8 cellular contexts compared by ENCODE assay signal in genomic region chr2:191866675-191867506, GRCh38. TPM values are rescaled to one million over a fixed set of nuclear protein-coding genes. Genes with fewer than 3 reads are reported as not detected.
A peak's percentile ranks its signal among the peaks of the same experiment; 100 is the strongest.
DNase-seq lines count a peak whose midpoint lies in the region; ATAC-seq and TF ChIP-seq lines count a peak whose summit lies in the region.

No MANE protein-coding gene starts in this region.

- no peaks in the 10 kb centered on the region for H3K36me3 ChIP-seq in left ventricle myocardium inferior

- POLR2A ChIA-PET in WTC11 (lab: Charles Lee): no interaction called here

- H3K4me3 Mint-ChIP-seq in WTC11: no peak overlapping the region

- peak; percentile 89 for DNase-seq in GM04503 (ENCODE audit: low read depth)
- DNase-seq in WTC11 (ENCODE audit: low spot score): no peak
- no peak for DNase-seq in left ventricle myocardium inferior
- peak; percentile 85 for DNase-seq in skeletal muscle cell (ENCODE audit: low read depth)
- DNase-seq in GM19238 (ENCODE audit: insufficient read length, low spot score): no peak
- no peak for DNase-seq in retina
- DNase-seq in stimulated activated CD4-positive, alpha-beta T cell treated with anti-CD3 and anti-CD28 coated beads, Interleukin-2, amount 100 ng/mL, for 48 hours: no peak

- H3K36me3 Mint-ChIP-seq in WTC11: no peaks in the 10 kb centered on the region

- no peak for TF ChIP-seq CTCF in WTC11 (IDR thresholded peaks at IDR 0.05)
- no peak for TF ChIP-seq CTCF in left ventricle myocardium inferior (IDR thresholded peaks at IDR 0.05; ENCODE audit: borderline replicate concordance)

- peak overlapping the region; percentile 47; the same call in 1 of the 2 replicates for H3K27ac Mint-ChIP-seq in WTC11

- ATAC-seq in WTC11: no peak
- no peak for ATAC-seq in HG03432 (IDR thresholded peaks at IDR 0.05; ENCODE audit: unreplicated experiment)

- H3K27me3 Mint-ChIP-seq in WTC11 (ENCODE audit: low read depth): peaks cover 3% of the 10 kb centered on the region; the same call in 1 of the 2 replicates

- intact Hi-C loops in left ventricle myocardium inferior (cut with micrococcal nuclease): no loop called here

- H3K27me3 ChIP-seq in left ventricle myocardium inferior (ENCODE audit: low read depth): no peaks in the 10 kb centered on the region

- no peaks in the 10 kb centered on the region for H3K9me3 ChIP-seq in left ventricle myocardium inferior (replicated peaks)

- H3K4me3 ChIP-seq in left ventricle myocardium inferior (peak overlapping the region; percentile 29), skeletal muscle cell (ENCODE audit: low read depth, low read length) (no peak overlapping the region)

- peak overlapping the region; percentile 91 for H3K27ac ChIP-seq in left ventricle myocardium inferior (replicated peaks)

- H3K4me1 ChIP-seq in left ventricle myocardium inferior: peaks cover 80% of the 10 kb centered on the region

- CTCF ChIA-PET in WTC11 (lab: Charles Lee): interaction anchor here (0.6 to 1.7 kb wide), 7 partner anchors 20 to 329 kb away, joined by 3 to 16 read pairs (median 4); partner anchors contain the start of gene CAVIN2

- H3K9me3 Mint-ChIP-seq in WTC11: no peaks in the 10 kb centered on the region

- H3K4me1 Mint-ChIP-seq in WTC11: peaks cover 31% of the 10 kb centered on the region

TF ChIP-seq in WTC11, 78 proteins besides CTCF, POLR2A, EP300 and RAD21:
- TF ChIP-seq RORB (CRISPR knock-in tag; IDR thresholded peaks at IDR 0.05): no peak
- TF ChIP-seq ZBTB21 (CRISPR knock-in tag; IDR thresholded peaks at IDR 0.05; ENCODE audit: borderline replicate concordance): no peak
- peak; percentile 79 for TF ChIP-seq GABPB1 (CRISPR knock-in tag; IDR thresholded peaks at IDR 0.05)
- TF ChIP-seq STAT6 (CRISPR knock-in tag; conservative IDR thresholded peaks at IDR 0.05; ENCODE audit: low read depth): no peak
- no peak for TF ChIP-seq ZBTB43 (CRISPR knock-in tag; IDR thresholded peaks at IDR 0.05)

RNA-seq across cellular contexts. Expression of gene CAVIN2, which starts 20.0 kb away (rescaled TPM):
- 0.14 to 0.28 TPM (median 0.27 TPM) in 3 replicates for total RNA-seq in WTC11 (2021)
- total RNA-seq in left ventricle myocardium inferior: 93.9 TPM

Comparison
In these comparisons a context has a peak if more than half of its experiments do, and no peak if none do; other contexts are left out.
1. DNase-seq: peak in GM04503 (single experiment) and skeletal muscle cell (single experiment); none in WTC11 (single experiment), left ventricle myocardium inferior (single experiment), GM19238 (single experiment), retina (single experiment) and stimulated activated CD4-positive, alpha-beta T cell treated with anti-CD3 and anti-CD28 coated beads, Interleukin-2, amount 100 ng/mL, for 48 hours (0 of 2).
2. RNA of gene CAVIN2, which starts 20.0 kb away (total RNA-seq): 93.9 TPM in left ventricle myocardium inferior (single experiment); 0.14 to 0.28 TPM in WTC11; every median in the first group is over 10 times any median in the second.